In the genomic region with DNA sequence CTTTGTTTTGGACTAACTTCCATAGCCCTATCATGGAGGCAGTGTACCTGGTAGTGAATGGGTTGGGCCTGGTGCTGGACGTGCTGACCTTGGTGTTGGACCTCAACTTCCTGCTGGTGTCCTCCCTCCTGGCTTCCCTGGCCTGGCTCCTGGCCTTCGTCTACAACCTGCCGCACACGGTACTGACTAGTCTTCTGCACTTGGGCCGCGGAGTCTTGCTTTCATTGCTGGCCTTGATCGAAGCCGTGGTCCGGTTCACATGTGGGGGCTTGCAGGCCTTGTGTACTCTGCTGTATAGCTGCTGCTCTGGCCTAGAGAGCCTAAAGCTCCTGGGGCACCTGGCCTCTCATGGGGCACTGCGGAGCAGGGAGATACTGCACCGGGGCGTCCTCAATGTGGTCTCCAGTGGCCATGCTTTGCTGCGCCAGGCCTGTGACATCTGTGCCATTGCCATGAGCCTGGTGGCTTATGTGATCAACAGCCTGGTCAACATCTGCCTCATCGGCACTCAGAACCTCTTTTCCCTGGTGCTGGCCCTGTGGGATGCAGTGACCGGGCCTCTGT, we compare ENCODE assay signal across 8 cellular contexts. TPM values are rescaled to one million over a fixed set of nuclear protein-coding genes. Genes with fewer than 3 reads are reported as not detected.
A peak's percentile ranks its signal among the peaks of the same experiment; 100 is the strongest.
DNase-seq lines count a peak whose midpoint lies in the region; ATAC-seq and TF ChIP-seq lines count a peak whose summit lies in the region.

No MANE protein-coding gene starts in this region.

- no peaks in the 10 kb centered on the region; the same call in 1 of the 2 replicates for H3K36me3 ChIP-seq in BJ (ENCODE audit: control insufficient read depth, insufficient read depth, low read length)
- H3K36me3 ChIP-seq in Loucy (ENCODE audit: insufficient read depth, low read length) = no peaks in the 10 kb centered on the region

- peaks cover 15% of the 10 kb centered on the region for H3K36me3 Mint-ChIP-seq in effector memory CD8-positive, alpha-beta T cell (ENCODE audit: insufficient read depth)
- H3K36me3 Mint-ChIP-seq in nephron (ENCODE audit: low read depth) = no peaks in the 10 kb centered on the region

- DNase-seq in BJ (ENCODE audit: low read depth) (no peak), NCI-H1092 (lab: John Stamatoyannopoulos, UW) (no peak), NCI-H345 treated with DMSO at 0.1 percent for 48 hours (lab: John Stamatoyannopoulos, UW; ENCODE audit: unreplicated experiment) (no peak)
- no peak for DNase-seq in effector memory CD8-positive, alpha-beta T cell

- no peaks in the 10 kb centered on the region for H3K9me3 Mint-ChIP-seq in effector memory CD8-positive, alpha-beta T cell
- H3K9me3 Mint-ChIP-seq in nephron = no peaks in the 10 kb centered on the region

- no peaks in the 10 kb centered on the region for H3K9me2 ChIP-seq in Loucy (replicated peaks; ENCODE audit: low read depth, low read length)

- no peak overlapping the region for H2AFZ ChIP-seq in Loucy (ENCODE audit: low read length)

- H3K9ac ChIP-seq in Loucy (ENCODE audit: low read depth, low read length, poor library complexity, severe bottlenecking) = peak overlapping the region; percentile 100

- TF ChIP-seq CTCF in BJ (IDR thresholded peaks at IDR 0.05; ENCODE audit: insufficient read depth, low read depth, low read length) (no peak), Loucy (conservative IDR thresholded peaks at IDR 0.05; ENCODE audit: low read length) (no peak), nephron (IDR thresholded peaks at IDR 0.05; ENCODE audit: unreplicated experiment in 3 of 3) (no peak)

- H3F3A ChIP-seq in Loucy (ENCODE audit: low read depth) = no peaks in the 10 kb centered on the region

- H3K4me3 ChIP-seq in BJ (ENCODE audit: low read depth, low read length) (peak overlapping the region; percentile 78), Loucy (ENCODE audit: low read length, poor library complexity, severe bottlenecking) (peak overlapping the region; percentile 99)

- CTCF ChIA-PET in BJ (lab: Yijun Ruan, JAX) = interaction anchor here (0.7 to 7.3 kb wide), 3 partner anchors 11 to 140 kb away, joined by 3 to 146 read pairs (median 37); no protein-coding TSS in a partner anchor

- peak overlapping the region; percentile 99 for H3K4me2 ChIP-seq in Loucy (ENCODE audit: low read depth, low read length, poor library complexity, severe bottlenecking)

- peaks cover 9% of the 10 kb centered on the region for H4K20me1 ChIP-seq in Loucy (ENCODE audit: insufficient read depth, low read length, poor library complexity, severe bottlenecking)

- peaks cover 39% of the 10 kb centered on the region for H3K79me2 ChIP-seq in Loucy (ENCODE audit: insufficient read depth, low read length)

- H3K9me3 ChIP-seq in Loucy (ENCODE audit: insufficient read depth, low read depth, low read length) = no peaks in the 10 kb centered on the region

- H3K27ac Mint-ChIP-seq in effector memory CD8-positive, alpha-beta T cell = peak overlapping the region; percentile 95 to 96
- H3K27ac Mint-ChIP-seq in nephron = peak overlapping the region; percentile 69 to 94 (median 87)

- H3K4me3 Mint-ChIP-seq in effector memory CD8-positive, alpha-beta T cell = peak overlapping the region; percentile 94 to 98
- peak overlapping the region; percentile 99 to 100 (median 99) for H3K4me3 Mint-ChIP-seq in nephron

- no peaks in the 10 kb centered on the region for H3K27me3 ChIP-seq in BJ (ENCODE audit: control insufficient read depth, insufficient read depth, low read length)
- H3K27me3 ChIP-seq in Loucy (ENCODE audit: insufficient read depth, low read length, poor library complexity, severe bottlenecking) = peaks cover 5% of the 10 kb centered on the region

- peaks cover 51% of the 10 kb centered on the region for H3K4me1 ChIP-seq in Loucy (ENCODE audit: insufficient read depth, low read length, poor library complexity, severe bottlenecking)

- ATAC-seq in effector memory CD8-positive, alpha-beta T cell (replicated peaks) = no peak
- no peak for ATAC-seq in GM21528 (IDR thresholded peaks at IDR 0.05; ENCODE audit: low FRiP score, unreplicated experiment)
- no peak for ATAC-seq in HG02970 (IDR thresholded peaks at IDR 0.05; ENCODE audit: low FRiP score, unreplicated experiment)

- H3K4me1 Mint-ChIP-seq in effector memory CD8-positive, alpha-beta T cell (ENCODE audit: low read depth in 2 of 2) = peaks cover 24 to 41% of the 10 kb centered on the region in 2 donors
- peaks cover 54% of the 10 kb centered on the region for H3K4me1 Mint-ChIP-seq in nephron

- H3K27me3 Mint-ChIP-seq in effector memory CD8-positive, alpha-beta T cell = peaks cover 12 to 23% of the 10 kb centered on the region in 2 donors
- peaks cover 14% of the 10 kb centered on the region for H3K27me3 Mint-ChIP-seq in nephron (ENCODE audit: low read depth)

- POLR2A ChIA-PET in BJ (lab: Charles Lee) = no interaction called here

RNA-seq across cellular contexts. Expression of a gene that starts 0.8 kb away (rescaled TPM):
- polyA plus RNA-seq in BJ (2011; rRNA removed) = 38.4 and 65.1 TPM in 2 replicates
- 59.0 and 73.0 TPM in 2 replicates for polyA minus RNA-seq in BJ (2011; rRNA and poly(A)+ RNA removed)

RNA-seq across cellular contexts. Expression of a gene that starts 5.5 kb away (rescaled TPM):
- polyA plus RNA-seq in BJ (2011; rRNA removed) = 12.2 and 19.4 TPM in 2 replicates
- 4.5 and 6.3 TPM in 2 replicates for polyA minus RNA-seq in BJ (2011; rRNA and poly(A)+ RNA removed)

RNA-seq across cellular contexts. Expression of a gene that starts 11.3 kb away (rescaled TPM):
- not detected in 2 replicates for polyA plus RNA-seq in BJ (2011; rRNA removed)
- not detected in 2 replicates for polyA minus RNA-seq in BJ (2011; rRNA and poly(A)+ RNA removed)

RNA-seq across cellular contexts. Expression of a gene that starts 18.2 kb away (rescaled TPM):
- polyA plus RNA-seq in BJ (2011; rRNA removed) = 11.6 and 19.2 TPM in 2 replicates
- 7.8 and 10.7 TPM in 2 replicates for polyA minus RNA-seq in BJ (2011; rRNA and poly(A)+ RNA removed)

RNA-seq across cellular contexts. Expression of a gene that starts 46.3 kb away (rescaled TPM):
- polyA plus RNA-seq in BJ (2011; rRNA removed) = 0.27 and 0.71 TPM in 2 replicates
- polyA minus RNA-seq in BJ (2011; rRNA and poly(A)+ RNA removed) = 0.41 and 1.8 TPM in 2 replicates
